8 cellular contexts compared by ENCODE assay signal in the genomic region with DNA sequence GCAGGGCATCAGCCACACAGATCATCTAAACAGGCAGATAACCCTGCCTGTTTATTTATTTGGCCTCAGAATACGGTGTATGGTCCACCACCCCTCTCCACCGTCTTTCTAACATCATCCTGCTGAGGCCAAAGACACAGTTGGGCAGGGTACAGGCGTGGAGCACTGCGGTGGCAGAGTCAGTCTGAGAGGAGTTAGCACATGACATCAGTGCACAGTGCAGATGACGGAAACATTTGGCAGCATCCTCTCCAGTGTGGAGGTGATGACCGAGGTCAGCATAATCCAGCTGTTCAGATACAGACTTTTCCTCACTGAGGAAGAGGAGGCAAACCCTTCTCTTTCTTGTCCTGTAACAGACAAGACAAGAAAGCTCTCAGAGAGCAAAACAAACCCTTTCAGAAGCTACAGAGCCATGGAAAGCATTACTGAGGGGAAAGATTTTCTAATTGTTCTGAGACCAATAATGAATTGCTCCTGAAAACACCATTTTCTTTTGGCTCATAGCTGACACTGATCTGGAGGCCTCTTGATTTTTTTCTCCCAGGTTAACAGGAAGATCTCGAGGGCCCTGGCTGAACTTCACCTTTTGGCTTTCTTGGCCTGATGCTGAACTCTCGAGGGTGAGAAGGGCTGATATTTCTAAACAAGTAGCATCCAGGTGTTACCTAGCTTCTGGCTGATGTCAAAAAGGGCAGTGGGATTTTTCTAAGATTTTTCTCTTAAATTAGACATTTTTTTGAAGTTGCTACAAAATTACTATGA. TPM values are rescaled to one million over a fixed set of nuclear protein-coding genes. Genes with fewer than 3 reads are reported as not detected.
DNase-seq lines count a peak whose midpoint lies in the region; ATAC-seq and TF ChIP-seq lines count a peak whose summit lies in the region.

No MANE protein-coding gene starts in this region.

- H3K36me3 ChIP-seq in HCT116 (ENCODE audit: control insufficient read depth in 1 of 2, insufficient read depth in 2 of 2, low read length in 2 of 2) (no peaks in the 10 kb centered on the region), Peyer's patch (no peaks in the 10 kb centered on the region), adipocyte (ENCODE audit: control insufficient read depth, insufficient read depth, low read length, severe bottlenecking) (no peaks in the 10 kb centered on the region)

- H3K27ac ChIP-seq in HCT116 (ENCODE audit: low read depth, low read length), result no peak overlapping the region
- H3K27ac ChIP-seq in Peyer's patch, result peak overlapping the region; percentile 61 to 91 (median 88)
- peak overlapping the region; percentile 48 for H3K27ac ChIP-seq in layer of hippocampus (ENCODE audit: low read depth, low read length)

- no peaks in the 10 kb centered on the region for H3K79me2 ChIP-seq in HCT116 (ENCODE audit: insufficient read depth, low read length)

- intact Hi-C loops in HCT116 (cut with micrococcal nuclease), result no loop called here

- no peak for ATAC-seq in HCT116

- peak overlapping the region; percentile 67; the same call in 1 of the 2 replicates for H3K4me2 ChIP-seq in HCT116 (ENCODE audit: low read length)

- TF ChIP-seq POLR2A in HCT116 (IDR thresholded peaks at IDR 0.05; ENCODE audit: borderline replicate concordance, extremely low read depth, insufficient read depth, insufficient read length), result no peak
- no peak for TF ChIP-seq POLR2A in Peyer's patch (IDR thresholded peaks at IDR 0.05)

- POLR2A ChIA-PET in HCT116 (lab: Charles Lee), result interaction anchor here (3.5 kb wide), 1 partner anchor 20 kb away, joined by 12 read pairs; the partner anchor contains the start of gene NFKBIZ

- H3K27me3 ChIP-seq in HCT116 (ENCODE audit: insufficient read depth, low read length) (no peaks in the 10 kb centered on the region), Peyer's patch (no peaks in the 10 kb centered on the region), adipocyte (replicated peaks; ENCODE audit: control insufficient read depth, insufficient read depth, low read length) (no peaks in the 10 kb centered on the region), layer of hippocampus (ENCODE audit: control insufficient read depth, insufficient read depth, low read length) (no peaks in the 10 kb centered on the region)

- no peaks in the 10 kb centered on the region for H3K9me3 ChIP-seq in HCT116 (ENCODE audit: control insufficient read depth in 1 of 2, insufficient read depth in 1 of 2, low read depth in 1 of 2, low read length in 2 of 2)
- H3K9me3 ChIP-seq in Peyer's patch, result no peaks in the 10 kb centered on the region
- H3K9me3 ChIP-seq in adipocyte (ENCODE audit: control insufficient read depth, low read length), result no peaks in the 10 kb centered on the region

- no TSS peak for BruUV-seq in HCT116 (replicated peaks; lab: Mats Ljungman, UMichigan)

- TF ChIP-seq RAD21 in HCT116 (IDR thresholded peaks at IDR 0.05; ENCODE audit: low read depth), result no peak

- TF ChIP-seq CTCF in GM12864 (IDR thresholded peaks at IDR 0.05; ENCODE audit: low read depth, low read length, missing control alignments) (no peak), HCT116 (IDR thresholded peaks at IDR 0.05 in 2 of 3, conservative IDR thresholded peaks at IDR 0.05 in 1 of 3; ENCODE audit: borderline replicate concordance in 1 of 3, insufficient read depth in 1 of 3, low read depth in 2 of 3, low read length in 2 of 3) (no peak), Peyer's patch (IDR thresholded peaks at IDR 0.05) (no peak)

- H4K20me1 ChIP-seq in HCT116 (ENCODE audit: insufficient read depth), result no peaks in the 10 kb centered on the region

- H3K9me2 ChIP-seq in HCT116 (ENCODE audit: insufficient read depth), result no peaks in the 10 kb centered on the region

- H3K9ac ChIP-seq in HCT116 (ENCODE audit: low read length) (no peak overlapping the region), adipocyte (ENCODE audit: low read length) (no peak overlapping the region)

- H3K4me1 ChIP-seq in HCT116 (ENCODE audit: control insufficient read depth in 1 of 2, insufficient read depth in 2 of 2, low read length in 2 of 2) (peaks cover 12 to 19% of the 10 kb centered on the region in 2 experiments), Peyer's patch (peaks cover 0 to 34% (median 8%) of the 10 kb centered on the region in 4 donors), adipocyte (ENCODE audit: control insufficient read depth, insufficient read depth, low read length) (peaks cover 46% of the 10 kb centered on the region)

- H3K4me3 ChIP-seq in GM12864 (ENCODE audit: low read depth, low read length) (peak overlapping the region; percentile 71), HCT116 (replicated peaks in 1 of 2; ENCODE audit: low read depth in 1 of 2, low read length in 2 of 2) (no peak overlapping the region), Peyer's patch (peak overlapping the region in 2 of 4 donors; percentile 3 to 55), adipocyte (ENCODE audit: low read length) (peak overlapping the region; percentile 88)

- no peak overlapping the region for H2AFZ ChIP-seq in HCT116 (ENCODE audit: low read depth, low read length, poor library complexity, severe bottlenecking)

- RAD21 ChIA-PET in HCT116 (lab: Charles Lee; ENCODE audit: low non-redundant PET in 1 of 2, low total read pairs in 2 of 2, uncharacterized antibody in 2 of 2, unreplicated experiment in 2 of 2), result no interaction called here

- DNase-seq in GM12864 (ENCODE audit: low read depth) (no peak), HCT116 (ENCODE audit: low read depth, low spot score) (no peak), Peyer's patch (peak in 2 of 3 donors; percentile 80 to 85), adipocyte (ENCODE audit: low read depth) (peak; percentile 59), amniotic stem cell (lab: John Stamatoyannopoulos, UW) (no peak), OCI-M1 (lab: John Stamatoyannopoulos, UW) (no peak)
- peak; percentile 32 to 40 for DNase-seq in stimulated activated CD4-positive, alpha-beta T cell treated with anti-CD3 and anti-CD28 coated beads, Interleukin-4, amount 100 ng/mL, for 48 hours (ENCODE audit: low read depth in 2 of 2)

- CTCF ChIA-PET in HCT116 (lab: Charles Lee), result no interaction called here

TF ChIP-seq in HCT116, 20 proteins besides CTCF, POLR2A, EP300 and RAD21:
- TF ChIP-seq ZBTB33 (IDR thresholded peaks at IDR 0.05; ENCODE audit: extremely low read depth, insufficient replicate concordance, low read length) (no peak), CEBPB (IDR thresholded peaks at IDR 0.05; ENCODE audit: low read depth) (no peak), EGR1 (IDR thresholded peaks at IDR 0.05; ENCODE audit: low read depth) (no peak)

RNA-seq across cellular contexts. Expression of gene NFKBIZ, which starts 20.1 kb away (rescaled TPM):
- total RNA-seq in HCT116 (2021; ENCODE audit: unreplicated experiment) (12.2 TPM), Peyer's patch (10 to 100 TPM; 37.1 to 70.1 (median 52.9) TPM)
- polyA plus RNA-seq in HCT116 (2012), result 3.6 and 8.7 TPM in 2 replicates

RNA-seq across cellular contexts. Expression of gene NXPE3, which starts 50.2 kb away (rescaled TPM):
- total RNA-seq in HCT116 (2021; ENCODE audit: unreplicated experiment) (4.3 TPM), Peyer's patch (10 to 100 TPM in 1 of 4 donors, 1 to 10 TPM in 3; 1.4 to 62.7 (median 3.2) TPM)
- polyA plus RNA-seq in HCT116 (2012), result 2.3 and 2.5 TPM in 2 replicates

Comparison
In these comparisons a context has a peak if more than half of its experiments do, and no peak if none do; other contexts are left out.
1. DNase-seq: peak in Peyer's patch (2 of 3), adipocyte (single experiment) and stimulated activated CD4-positive, alpha-beta T cell treated with anti-CD3 and anti-CD28 coated beads, Interleukin-4, amount 100 ng/mL, for 48 hours (2 of 2); none in GM12864 (single experiment), HCT116 (single experiment), amniotic stem cell (single experiment) and OCI-M1 (single experiment).
2. H3K4me3 ChIP-seq: peak in GM12864 (single experiment) and adipocyte (single experiment); none in HCT116 (0 of 2).